In the genomic region with DNA sequence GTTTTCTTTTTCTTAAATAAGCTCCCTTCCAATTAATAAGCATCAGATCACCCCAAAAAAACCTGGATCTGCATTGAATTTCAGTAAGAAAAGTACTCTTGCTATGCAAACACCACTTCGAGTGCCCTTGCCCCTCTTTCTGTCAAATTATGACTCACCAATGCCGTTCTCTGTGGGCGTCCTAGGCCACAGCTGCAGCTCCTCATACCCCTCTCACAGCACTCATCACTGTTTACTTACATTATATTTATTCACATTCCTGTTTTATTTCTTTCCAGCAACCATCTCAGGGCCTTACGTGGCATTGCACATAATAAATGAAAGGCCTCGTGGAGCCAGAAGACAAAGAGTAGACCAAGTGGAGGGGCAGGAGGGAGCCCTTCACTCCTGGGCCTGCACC, we compare ENCODE assay signal across 23 cellular contexts.
A peak's percentile ranks its signal among the peaks of the same experiment; 100 is the strongest.
DNase-seq lines count a peak whose midpoint lies in the region; ATAC-seq and TF ChIP-seq lines count a peak whose summit lies in the region.
"Had no signal": no experiment of that assay in that cellular context is flagged by ENCODE, and none has a peak within 500 bp of the region (broad histone marks: within the 10 kb centered on the region; RNA-seq: fewer than 3 reads in every experiment).

No MANE protein-coding gene starts in this region.

- peaks cover 10% of the 10 kb centered on the region for H3K4me1 ChIP-seq in SJSA1 (replicated peaks)
- H3K4me1 ChIP-seq in osteoblast (ENCODE audit: insufficient read depth, low read length): no peaks in the 10 kb centered on the region
- H3K4me1 ChIP-seq: BE2C, body of pancreas, pancreas, right lobe of liver, tibial artery had no signal

- H3K27me3 ChIP-seq in SJSA1 (replicated peaks) (no peaks in the 10 kb centered on the region), osteoblast (ENCODE audit: insufficient read depth, low read length) (peaks cover 9% of the 10 kb centered on the region), MG63 (peaks cover 9% of the 10 kb centered on the region)
- H3K27me3 ChIP-seq: body of pancreas, hepatocyte, pancreas, right lobe of liver, tibial artery had no signal

- peaks cover 18% of the 10 kb centered on the region for H3K9me3 Mint-ChIP-seq in nephron progenitor cell

- peaks cover 15% of the 10 kb centered on the region for H3K27me3 Mint-ChIP-seq in nephron progenitor cell (ENCODE audit: low read depth, poor library complexity)

- DNase-seq in Daoy (ENCODE audit: low read depth) (peak; percentile 56), NCI-H2029 (lab: John Stamatoyannopoulos, UW) (peak; percentile 78), SJSA1 (ENCODE audit: low read depth in 1 of 2, low spot score in 2 of 2) (peak; percentile 58 to 79), osteoblast (ENCODE audit: insufficient read length, low spot score, missing footprints) (peak; percentile 32), MG63 (no peak), nephron progenitor cell (no peak)
- DNase-seq: activated CD4-positive, CD25-positive, alpha-beta regulatory T cell; BE2C; body of pancreas; cortex of kidney; foreskin fibroblast; naive thymus-derived CD8-positive, alpha-beta T cell; NCI-H187 treated with DMSO at 0.1 percent for 48 hours; NCI-H524 treated with DMSO at 0.1 percent for 48 hours; pancreas; PC-9; right lobe of liver; stimulated activated naive B cell treated with anti-CD40 and anti-IgM and Interleukin-4, amounts not matched to agents 10 μg/mL and 1 μg/mL and 100 μg/mL, for 72 hours; tibial artery had no signal

- no peak overlapping the region for H2AFZ ChIP-seq in osteoblast (ENCODE audit: low read length)
- H2AFZ ChIP-seq: hepatocyte, PC-9 had no signal

- H3K36me3 ChIP-seq in SJSA1 (no peaks in the 10 kb centered on the region), osteoblast (ENCODE audit: insufficient read depth, low read length) (no peaks in the 10 kb centered on the region), MG63 (no peaks in the 10 kb centered on the region)
- H3K36me3 ChIP-seq: BE2C, pancreas, right lobe of liver, tibial artery had no signal

- ATAC-seq in HG03039 (IDR thresholded peaks at IDR 0.05; ENCODE audit: unreplicated experiment): no peak
- ATAC-seq: activated T-helper 17 cell treated with anti-CD3 and anti-CD28 coated beads, Interleukin-2, amount 50 U/mL, for 72 hours; body of pancreas; naive thymus-derived CD8-positive, alpha-beta T cell; pancreas; right lobe of liver; stimulated activated naive B cell treated with anti-CD40 and anti-IgM and Interleukin-4, amounts not matched to agents 10 μg/mL and 1 μg/mL and 100 μg/mL, for 72 hours had no signal

- H3K36me3 Mint-ChIP-seq in nephron progenitor cell (ENCODE audit: low read depth): no peaks in the 10 kb centered on the region
- H3K36me3 Mint-ChIP-seq: stimulated activated naive B cell treated with anti-CD40 and anti-IgM and Interleukin-4, amounts not matched to agents 10 μg/mL and 1 μg/mL and 100 μg/mL, for 72 hours had no signal

- H3K9me3 ChIP-seq in SJSA1 (replicated peaks): no peaks in the 10 kb centered on the region
- H3K9me3 ChIP-seq in osteoblast (ENCODE audit: low read depth, low read length): no peaks in the 10 kb centered on the region
- no peaks in the 10 kb centered on the region; the same call in 1 of the 2 replicates for H3K9me3 ChIP-seq in MG63
- H3K9me3 ChIP-seq: BE2C, body of pancreas, pancreas, right lobe of liver had no signal

- no peaks in the 10 kb centered on the region for H4K20me1 ChIP-seq in osteoblast (ENCODE audit: insufficient read depth, low read length)

- H3K27ac ChIP-seq in SJSA1 (no peak overlapping the region), osteoblast (ENCODE audit: low read depth, low read length) (no peak overlapping the region)
- H3K27ac ChIP-seq: body of pancreas, hepatocyte, HL-60, pancreas, PC-9, right lobe of liver, tibial artery had no signal

- H3K4me1 Mint-ChIP-seq in nephron progenitor cell: peaks cover 8% of the 10 kb centered on the region
- H3K4me1 Mint-ChIP-seq: activated T-helper 17 cell treated with anti-CD3 and anti-CD28 coated beads, Interleukin-2, amount 50 U/mL, for 72 hours; stimulated activated naive B cell treated with anti-CD40 and anti-IgM and Interleukin-4, amounts not matched to agents 10 μg/mL and 1 μg/mL and 100 μg/mL, for 72 hours had no signal

- H3K27ac Mint-ChIP-seq in nephron progenitor cell: no peak overlapping the region
- H3K27ac Mint-ChIP-seq: activated T-helper 17 cell treated with anti-CD3 and anti-CD28 coated beads, Interleukin-2, amount 50 U/mL, for 72 hours; stimulated activated naive B cell treated with anti-CD40 and anti-IgM and Interleukin-4, amounts not matched to agents 10 μg/mL and 1 μg/mL and 100 μg/mL, for 72 hours had no signal

- TF ChIP-seq CTCF in osteoblast (IDR thresholded peaks at IDR 0.05; ENCODE audit: extremely low read depth, low read depth, low read length) (no peak), nephron progenitor cell (IDR thresholded peaks at IDR 0.05) (no peak)

- H3K79me2 ChIP-seq in osteoblast (ENCODE audit: insufficient read depth, low read length): no peaks in the 10 kb centered on the region
- H3K79me2 ChIP-seq: hepatocyte had no signal

- H3K4me2 ChIP-seq in osteoblast (ENCODE audit: insufficient read depth, low read length): no peak overlapping the region
- H3K4me2 ChIP-seq: hepatocyte, PC-9 had no signal

- no peak overlapping the region for H3K4me3 Mint-ChIP-seq in nephron progenitor cell
- H3K4me3 Mint-ChIP-seq: activated T-helper 17 cell treated with anti-CD3 and anti-CD28 coated beads, Interleukin-2, amount 50 U/mL, for 72 hours; naive thymus-derived CD8-positive, alpha-beta T cell; stimulated activated naive B cell treated with anti-CD40 and anti-IgM and Interleukin-4, amounts not matched to agents 10 μg/mL and 1 μg/mL and 100 μg/mL, for 72 hours had no signal

- no peak overlapping the region for H3K4me3 ChIP-seq in SJSA1
- H3K4me3 ChIP-seq in osteoblast (ENCODE audit: insufficient read depth, low read length): no peak overlapping the region
- no peak overlapping the region for H3K4me3 ChIP-seq in MG63
- H3K4me3 ChIP-seq: body of pancreas, hepatocyte, pancreas, PC-9, right lobe of liver, tibial artery had no signal

Comparison
In these comparisons a context has a peak if more than half of its experiments do, and no peak if none do; other contexts are left out.
1. DNase-seq: peak in Daoy (single experiment), NCI-H2029 (single experiment), SJSA1 (2 of 2) and osteoblast (single experiment); none in MG63 (single experiment) and nephron progenitor cell (single experiment).